Comparison of ENCODE assay signal across 8 cellular contexts in genomic region chr11:76209956-76210885, GRCh38. TPM values are rescaled to one million over a fixed set of nuclear protein-coding genes. Genes with fewer than 3 reads are reported as not detected.
DNase-seq lines count a peak whose midpoint lies in the region; ATAC-seq and TF ChIP-seq lines count a peak whose summit lies in the region.

No MANE protein-coding gene starts in this region.

- H3K79me2 ChIP-seq in MM.1S (ENCODE audit: low read length) (no peaks in the 10 kb centered on the region), fibroblast of lung (ENCODE audit: control insufficient read depth, insufficient read depth, low read length) (no peaks in the 10 kb centered on the region), neural cell (replicated peaks; ENCODE audit: insufficient read depth, low read length) (no peaks in the 10 kb centered on the region)

- TF ChIP-seq CTCF in MM.1S (IDR thresholded peaks at IDR 0.05; ENCODE audit: low read length) (no peak), fibroblast of lung (conservative IDR thresholded peaks at IDR 0.05 in 1 of 2, IDR thresholded peaks at IDR 0.05 in 1 of 2; ENCODE audit: low read depth in 1 of 2, low read length in 2 of 2) (no peak), neural cell (IDR thresholded peaks at IDR 0.05; ENCODE audit: poor library complexity, severe bottlenecking) (peak; percentile 19)

- H3K4me3 Mint-ChIP-seq in activated CD4-positive, alpha-beta memory T cell treated with anti-CD3 and anti-CD28 coated beads for 36 hours: no peak overlapping the region

- H3K27ac ChIP-seq in MM.1S (ENCODE audit: low read length) (no peak overlapping the region), fibroblast of lung (ENCODE audit: insufficient read depth, low read length) (no peak overlapping the region), neural cell (ENCODE audit: low read length) (no peak overlapping the region)

- no peaks in the 10 kb centered on the region for H4K20me1 ChIP-seq in MM.1S (ENCODE audit: insufficient read depth, low read length)
- H4K20me1 ChIP-seq in fibroblast of lung (ENCODE audit: control insufficient read depth, extremely low read depth, insufficient read depth, low read length): no peaks in the 10 kb centered on the region
- no peaks in the 10 kb centered on the region for H4K20me1 ChIP-seq in neural cell (ENCODE audit: insufficient read depth)

- TF ChIP-seq EP300 in neural cell (conservative IDR thresholded peaks at IDR 0.05; ENCODE audit: poor library complexity, severe bottlenecking): no peak

- intact Hi-C loops in activated CD4-positive, alpha-beta memory T cell treated with anti-CD3 and anti-CD28 coated beads for 36 hours (cut with micrococcal nuclease): loop anchor here (1.0 to 10.0 kb wide), 4 partner anchors 108 to 313 kb away; no protein-coding TSS in a partner anchor

- CTCF ChIA-PET in activated CD4-positive, alpha-beta memory T cell treated with anti-CD3 and anti-CD28 coated beads for 36 hours (lab: Charles Lee): interaction anchor here (0.6 to 8.2 kb wide), 11 partner anchors 21 to 301 kb away, joined by 3 to 241 read pairs (median 4); no protein-coding TSS in a partner anchor

- 0 out of 2 replicates have a peak, but pooled peaks cover 3% of the 10 kb centered on the region for H3F3A ChIP-seq in MM.1S (ENCODE audit: insufficient read depth, low read length)
- no peaks in the 10 kb centered on the region for H3F3A ChIP-seq in neural cell (ENCODE audit: insufficient read depth, low read length, poor library complexity, severe bottlenecking)

- H3K4me1 ChIP-seq in MM.1S (ENCODE audit: low read length): 0 out of 2 replicates have a peak, but pooled peaks cover 3% of the 10 kb centered on the region
- peaks cover 8% of the 10 kb centered on the region for H3K4me1 ChIP-seq in fibroblast of lung (ENCODE audit: control insufficient read depth, extremely low read depth, insufficient read depth, low read length)

- H3K9me2 ChIP-seq in MM.1S (replicated peaks; ENCODE audit: insufficient read depth, low read length) (no peaks in the 10 kb centered on the region), neural cell (ENCODE audit: insufficient read depth, low read length) (no peaks in the 10 kb centered on the region)

- peak overlapping the region; percentile 64 for H3K4me3 ChIP-seq in MM.1S (ENCODE audit: low read length)
- peak overlapping the region; percentile 8 to 41 (median 18) for H3K4me3 ChIP-seq in fibroblast of lung (replicated peaks in 1 of 4; ENCODE audit: control extremely low read depth in 1 of 4, insufficient read depth in 1 of 4, low read depth in 3 of 4, low read length in 4 of 4)
- peak overlapping the region; percentile 73 for H3K4me3 ChIP-seq in neural cell (ENCODE audit: low read length)

- H3K9ac ChIP-seq in MM.1S (ENCODE audit: low read length) (no peak overlapping the region), fibroblast of lung (ENCODE audit: insufficient read depth, low read length) (no peak overlapping the region), neural cell (ENCODE audit: low read length) (peak overlapping the region; percentile 36)

- no peak overlapping the region for H2AFZ ChIP-seq in MM.1S (ENCODE audit: low read length)
- H2AFZ ChIP-seq in fibroblast of lung (ENCODE audit: low read length): no peak overlapping the region
- H2AFZ ChIP-seq in neural cell (ENCODE audit: low read depth, low read length): no peak overlapping the region

- ATAC-seq in GM19463 (IDR thresholded peaks at IDR 0.05; ENCODE audit: unreplicated experiment): no peak
- ATAC-seq in HG03457 (IDR thresholded peaks at IDR 0.05; ENCODE audit: unreplicated experiment): no peak

- H3K9me3 Mint-ChIP-seq in activated CD4-positive, alpha-beta memory T cell treated with anti-CD3 and anti-CD28 coated beads for 36 hours: no peaks in the 10 kb centered on the region

- DNase-seq in DMS79 treated with DMSO at 0.1 percent for 48 hours (lab: John Stamatoyannopoulos, UW) (peak; percentile 37), MM.1S (peak; percentile 22), fibroblast of lung (ENCODE audit: low read depth in 2 of 2) (peak; percentile 72 to 78), SHP77 treated with DMSO at 0.1 percent for 48 hours (lab: John Stamatoyannopoulos, UW) (no peak)
- DNase-seq in activated CD4-positive, alpha-beta memory T cell treated with anti-CD3 and anti-CD28 coated beads for 36 hours: peak; percentile 43

- POLR2A ChIA-PET in activated CD4-positive, alpha-beta memory T cell treated with anti-CD3 and anti-CD28 coated beads for 36 hours (lab: Charles Lee): interaction anchor here (1.3 to 1.6 kb wide), 2 partner anchors 24 kb away, joined by 3 to 5 read pairs; no protein-coding TSS in a partner anchor

- no peaks in the 10 kb centered on the region for H3K36me3 ChIP-seq in MM.1S (replicated peaks; ENCODE audit: insufficient read depth, low read length)
- H3K36me3 ChIP-seq in fibroblast of lung (ENCODE audit: control insufficient read depth, insufficient read depth, low read length): no peaks in the 10 kb centered on the region
- no peaks in the 10 kb centered on the region for H3K36me3 ChIP-seq in neural cell (ENCODE audit: insufficient read depth, low read length)

- no peaks in the 10 kb centered on the region for H3K36me3 Mint-ChIP-seq in activated CD4-positive, alpha-beta memory T cell treated with anti-CD3 and anti-CD28 coated beads for 36 hours

- H3K9me3 ChIP-seq in MM.1S (replicated peaks; ENCODE audit: insufficient read depth, low read length) (no peaks in the 10 kb centered on the region), fibroblast of lung (ENCODE audit: control insufficient read depth, insufficient read depth, low read depth, low read length) (no peaks in the 10 kb centered on the region), neural cell (ENCODE audit: low read length) (no peaks in the 10 kb centered on the region)

- H3K27me3 Mint-ChIP-seq in activated CD4-positive, alpha-beta memory T cell treated with anti-CD3 and anti-CD28 coated beads for 36 hours: peaks cover 37% of the 10 kb centered on the region

- H3K4me2 ChIP-seq in MM.1S (ENCODE audit: low read depth, low read length) (peak overlapping the region; percentile 100; the same call in 1 of the 2 replicates), fibroblast of lung (ENCODE audit: extremely low read depth, insufficient read depth, low read length) (peak overlapping the region; percentile 68), neural cell (ENCODE audit: low read length) (peak overlapping the region; percentile 48)

- H3K27me3 ChIP-seq in MM.1S (replicated peaks; ENCODE audit: insufficient read depth, low read length): peaks cover 32% of the 10 kb centered on the region
- H3K27me3 ChIP-seq in fibroblast of lung (ENCODE audit: control insufficient read depth, insufficient read depth, low read length): peaks cover 56% of the 10 kb centered on the region
- H3K27me3 ChIP-seq in neural cell (ENCODE audit: insufficient read depth, low read depth, low read length): peaks cover 83% of the 10 kb centered on the region

- TF ChIP-seq RAD21 in neural cell (conservative IDR thresholded peaks at IDR 0.05): no peak

- no peak overlapping the region for H3K27ac Mint-ChIP-seq in activated CD4-positive, alpha-beta memory T cell treated with anti-CD3 and anti-CD28 coated beads for 36 hours

- peaks cover 14% of the 10 kb centered on the region for H3K4me1 Mint-ChIP-seq in activated CD4-positive, alpha-beta memory T cell treated with anti-CD3 and anti-CD28 coated beads for 36 hours (ENCODE audit: low read depth)

TF ChIP-seq in neural cell, 6 proteins besides CTCF, POLR2A, EP300 and RAD21:
- no peak for TF ChIP-seq POLR2AphosphoS5 (IDR thresholded peaks at IDR 0.05)
- peak; percentile 41 for TF ChIP-seq MXI1 (conservative IDR thresholded peaks at IDR 0.05; ENCODE audit: poor library complexity, severe bottlenecking)
- no peak for TF ChIP-seq EZH2 (IDR thresholded peaks at IDR 0.05; ENCODE audit: borderline replicate concordance, insufficient read depth, low read length, poor library complexity, severe bottlenecking)
- TF ChIP-seq SMC3 (conservative IDR thresholded peaks at IDR 0.05; ENCODE audit: poor library complexity): no peak
- TF ChIP-seq REST (IDR thresholded peaks at IDR 0.05; ENCODE audit: borderline replicate concordance): no peak
- TF ChIP-seq TAF1 (IDR thresholded peaks at IDR 0.05; ENCODE audit: low read depth): no peak

RNA-seq across cellular contexts. Expression of gene WNT11, which starts 3.9 kb away (rescaled TPM):
- not detected for total RNA-seq in activated CD4-positive, alpha-beta memory T cell treated with anti-CD3 and anti-CD28 coated beads for 36 hours
- total RNA-seq in fibroblast of lung: 0.33 and 0.51 TPM in 2 replicates
- polyA plus RNA-seq in fibroblast of lung (0.06 and 0.07 TPM in 2 replicates), neural cell (1.4 and 2.3 TPM in 2 replicates)
- polyA plus RNA-seq in fibroblast of lung (2012): 0.13 and 0.18 TPM in 2 replicates
- polyA minus RNA-seq in fibroblast of lung (ENCODE audit: low replicate concordance) (not detected in 2 replicates), neural cell (0.46 and 2.2 TPM in 2 replicates)

Comparison
In these comparisons a context has a peak if more than half of its experiments do, and no peak if none do; other contexts are left out.
1. H3K4me2 ChIP-seq: peak in every context shown above with its lines; median percentile 100 in MM.1S; 68 in fibroblast of lung; 48 in neural cell.
2. H3K4me3 ChIP-seq: peak in every context shown above with its lines; median percentile 73 in neural cell; 64 in MM.1S; 18 in fibroblast of lung.